ENCODE assay signal across 16 cellular contexts in genomic region chr14:24258548-24259265, GRCh38.
"Had no signal": no experiment of that assay in that cellular context is flagged by ENCODE, and none has a peak within 500 bp of the region (broad histone marks: within the 10 kb centered on the region; RNA-seq: fewer than 3 reads in every experiment).

No MANE protein-coding gene starts in this region.

- H3K27me3 Mint-ChIP-seq: activated CD8-positive, alpha-beta memory T cell treated with anti-CD3 and anti-CD28 coated beads, Interleukin-2, amount 10 ng/mL, durations not matched to agents 7 days and 5 days; activated naive CD4-positive, alpha-beta T cell treated with anti-CD3 and anti-CD28 coated beads, Interleukin-2, amount 50 U/mL, for 24 hours; activated T-cell treated with anti-CD3 and anti-CD28 coated beads, Interleukin-2, amount 50 U/mL, for 24 hours; central memory CD8-positive, alpha-beta T cell; dendritic cell treated with granulocyte-macrophage colony-stimulating factor and Interleukin-4, amounts not matched to agents 40 ng/mL and 50 ng/mL, for 4 days; effector memory CD8-positive, alpha-beta T cell; naive thymus-derived CD8-positive, alpha-beta T cell had no signal

- H3K36me3 Mint-ChIP-seq: activated CD8-positive, alpha-beta memory T cell treated with anti-CD3 and anti-CD28 coated beads, Interleukin-2, amount 10 ng/mL, durations not matched to agents 7 days and 5 days had no signal

- H3K4me3 Mint-ChIP-seq: activated CD8-positive, alpha-beta memory T cell treated with anti-CD3 and anti-CD28 coated beads, Interleukin-2, amount 10 ng/mL, durations not matched to agents 7 days and 5 days; activated naive CD4-positive, alpha-beta T cell treated with anti-CD3 and anti-CD28 coated beads, Interleukin-2, amount 50 U/mL, for 24 hours; activated T-cell treated with anti-CD3 and anti-CD28 coated beads, Interleukin-2, amount 50 U/mL, for 24 hours; central memory CD8-positive, alpha-beta T cell; dendritic cell treated with granulocyte-macrophage colony-stimulating factor and Interleukin-4, amounts not matched to agents 40 ng/mL and 50 ng/mL, for 4 days; effector memory CD8-positive, alpha-beta T cell; naive thymus-derived CD8-positive, alpha-beta T cell had no signal

- ATAC-seq: activated CD8-positive, alpha-beta memory T cell treated with anti-CD3 and anti-CD28 coated beads, Interleukin-2, amount 10 ng/mL, durations not matched to agents 7 days and 5 days; effector memory CD8-positive, alpha-beta T cell; naive thymus-derived CD8-positive, alpha-beta T cell had no signal

- H3K27me3 ChIP-seq: heart right ventricle, sigmoid colon had no signal

- H3K9me3 Mint-ChIP-seq: activated naive CD4-positive, alpha-beta T cell treated with anti-CD3 and anti-CD28 coated beads, Interleukin-2, amount 50 U/mL, for 24 hours; activated T-cell treated with anti-CD3 and anti-CD28 coated beads, Interleukin-2, amount 50 U/mL, for 24 hours; central memory CD8-positive, alpha-beta T cell; dendritic cell treated with granulocyte-macrophage colony-stimulating factor and Interleukin-4, amounts not matched to agents 40 ng/mL and 50 ng/mL, for 4 days; effector memory CD8-positive, alpha-beta T cell; naive thymus-derived CD8-positive, alpha-beta T cell had no signal

- H3K27ac Mint-ChIP-seq: activated CD8-positive, alpha-beta memory T cell treated with anti-CD3 and anti-CD28 coated beads, Interleukin-2, amount 10 ng/mL, durations not matched to agents 7 days and 5 days; activated naive CD4-positive, alpha-beta T cell treated with anti-CD3 and anti-CD28 coated beads, Interleukin-2, amount 50 U/mL, for 24 hours; activated T-cell treated with anti-CD3 and anti-CD28 coated beads, Interleukin-2, amount 50 U/mL, for 24 hours; dendritic cell treated with granulocyte-macrophage colony-stimulating factor and Interleukin-4, amounts not matched to agents 40 ng/mL and 50 ng/mL, for 4 days; effector memory CD8-positive, alpha-beta T cell had no signal

- H3K4me1 ChIP-seq: heart right ventricle, psoas muscle, sigmoid colon had no signal

- H3K27ac ChIP-seq: heart right ventricle, psoas muscle, sigmoid colon had no signal

- H3K4me1 Mint-ChIP-seq: activated CD8-positive, alpha-beta memory T cell treated with anti-CD3 and anti-CD28 coated beads, Interleukin-2, amount 10 ng/mL, durations not matched to agents 7 days and 5 days; activated naive CD4-positive, alpha-beta T cell treated with anti-CD3 and anti-CD28 coated beads, Interleukin-2, amount 50 U/mL, for 24 hours; central memory CD8-positive, alpha-beta T cell; naive thymus-derived CD8-positive, alpha-beta T cell had no signal

- H3K9me3 ChIP-seq: heart right ventricle, psoas muscle, sigmoid colon had no signal

- H3K4me3 ChIP-seq: heart right ventricle, psoas muscle, sigmoid colon had no signal

- H3K36me3 ChIP-seq: sigmoid colon had no signal

- DNase-seq: activated CD4-positive, alpha-beta T cell treated with anti-CD3 and anti-CD28 coated beads, Interleukin-2, amount 50 U/mL, for 4 hours; activated CD4-positive, CD25-positive, alpha-beta regulatory T cell treated with anti-CD3 and anti-CD28 coated beads, Interleukin-2, amount 50 U/mL, for 72 hours; activated CD8-positive, alpha-beta memory T cell treated with anti-CD3 and anti-CD28 coated beads, Interleukin-2, amount 10 ng/mL, durations not matched to agents 7 days and 5 days; activated effector memory CD4-positive, alpha-beta T cell treated with Interleukin-2 at 50 U/mL for 16 hours; activated T-cell treated with anti-CD3 and anti-CD28 coated beads, Interleukin-2, amount 50 U/mL, for 24 hours; effector memory CD8-positive, alpha-beta T cell; heart right ventricle; naive thymus-derived CD8-positive, alpha-beta T cell; psoas muscle; sigmoid colon; stimulated activated CD4-positive, alpha-beta T cell treated with anti-CD3 and anti-CD28 coated beads, Interleukin-2, amount 100 ng/mL, for 48 hours; stimulated activated naive CD4-positive, alpha-beta T cell treated with Interleukin-2 at 50 U/mL for 16 hours; T-helper 9 cell had no signal
